1 cellular context compared by ENCODE assay signal in the genomic region with DNA sequence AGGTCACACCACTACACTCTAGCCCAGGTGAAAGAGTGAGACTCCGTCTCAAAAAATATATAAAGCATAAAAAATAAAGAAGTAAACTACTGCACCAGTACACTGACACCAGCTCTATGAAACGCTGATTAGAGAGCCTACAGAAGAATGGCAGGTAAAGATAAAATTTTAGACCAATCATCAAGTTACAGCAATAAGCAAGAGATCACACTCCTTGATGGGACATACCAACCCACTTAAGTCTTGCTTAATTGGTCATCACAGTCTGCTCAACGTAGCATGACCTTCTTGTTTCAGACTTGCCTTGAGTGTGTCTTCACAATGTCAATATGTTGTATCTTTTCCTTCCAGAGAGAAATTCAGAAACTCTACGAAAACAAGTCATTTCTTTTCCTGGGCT.
TF ChIP-seq lines count a peak whose summit lies in the region.

No MANE protein-coding gene starts in this region.

TF ChIP-seq in K562, 482 proteins besides CTCF, POLR2A, EP300 and RAD21 (continued from another document):
- TF ChIP-seq, protein P1, sequence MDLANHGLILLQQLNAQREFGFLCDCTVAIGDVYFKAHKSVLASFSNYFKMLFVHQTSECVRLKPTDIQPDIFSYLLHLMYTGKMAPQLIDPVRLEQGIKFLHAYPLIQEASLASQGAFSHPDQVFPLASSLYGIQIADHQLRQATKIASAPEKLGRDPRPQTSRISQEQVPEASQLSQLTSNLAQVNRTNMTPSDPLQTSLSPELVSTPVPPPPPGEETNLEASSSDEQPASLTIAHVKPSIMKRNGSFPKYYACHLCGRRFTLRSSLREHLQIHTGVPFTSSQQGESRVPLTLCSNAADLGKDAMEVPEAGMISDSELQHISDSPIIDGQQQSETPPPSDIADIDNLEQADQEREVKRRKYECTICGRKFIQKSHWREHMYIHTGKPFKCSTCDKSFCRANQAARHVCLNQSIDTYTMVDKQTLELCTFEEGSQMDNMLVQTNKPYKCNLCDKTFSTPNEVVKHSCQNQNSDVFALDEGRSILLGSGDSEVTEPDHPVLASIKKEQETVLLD (IDR thresholded peaks at IDR 0.05) = no peak
- TF ChIP-seq TEAD4 (IDR thresholded peaks at IDR 0.05; ENCODE audit: low read length) (peak; percentile 49; the same call in 1 of the 2 replicates), TEAD4 (CRISPR knock-in tag; IDR thresholded peaks at IDR 0.05; ENCODE audit: borderline replicate concordance) (no peak), POLR2H (tag; IDR thresholded peaks at IDR 0.05; ENCODE audit: low read depth) (no peak), RFX1 (IDR thresholded peaks at IDR 0.05) (no peak), PTTG1 (tag; IDR thresholded peaks at IDR 0.05; ENCODE audit: low read depth) (no peak), RBM14 (IDR thresholded peaks at IDR 0.05; ENCODE audit: borderline replicate concordance, insufficient read depth, low read depth, low read length) (no peak), ESRRA (IDR thresholded peaks at IDR 0.05; ENCODE audit: borderline replicate concordance, low read depth) (no peak), ZBTB1 (CRISPR knock-in tag; IDR thresholded peaks at IDR 0.05; ENCODE audit: borderline replicate concordance, low read depth) (no peak)
- TF ChIP-seq, protein P2, sequence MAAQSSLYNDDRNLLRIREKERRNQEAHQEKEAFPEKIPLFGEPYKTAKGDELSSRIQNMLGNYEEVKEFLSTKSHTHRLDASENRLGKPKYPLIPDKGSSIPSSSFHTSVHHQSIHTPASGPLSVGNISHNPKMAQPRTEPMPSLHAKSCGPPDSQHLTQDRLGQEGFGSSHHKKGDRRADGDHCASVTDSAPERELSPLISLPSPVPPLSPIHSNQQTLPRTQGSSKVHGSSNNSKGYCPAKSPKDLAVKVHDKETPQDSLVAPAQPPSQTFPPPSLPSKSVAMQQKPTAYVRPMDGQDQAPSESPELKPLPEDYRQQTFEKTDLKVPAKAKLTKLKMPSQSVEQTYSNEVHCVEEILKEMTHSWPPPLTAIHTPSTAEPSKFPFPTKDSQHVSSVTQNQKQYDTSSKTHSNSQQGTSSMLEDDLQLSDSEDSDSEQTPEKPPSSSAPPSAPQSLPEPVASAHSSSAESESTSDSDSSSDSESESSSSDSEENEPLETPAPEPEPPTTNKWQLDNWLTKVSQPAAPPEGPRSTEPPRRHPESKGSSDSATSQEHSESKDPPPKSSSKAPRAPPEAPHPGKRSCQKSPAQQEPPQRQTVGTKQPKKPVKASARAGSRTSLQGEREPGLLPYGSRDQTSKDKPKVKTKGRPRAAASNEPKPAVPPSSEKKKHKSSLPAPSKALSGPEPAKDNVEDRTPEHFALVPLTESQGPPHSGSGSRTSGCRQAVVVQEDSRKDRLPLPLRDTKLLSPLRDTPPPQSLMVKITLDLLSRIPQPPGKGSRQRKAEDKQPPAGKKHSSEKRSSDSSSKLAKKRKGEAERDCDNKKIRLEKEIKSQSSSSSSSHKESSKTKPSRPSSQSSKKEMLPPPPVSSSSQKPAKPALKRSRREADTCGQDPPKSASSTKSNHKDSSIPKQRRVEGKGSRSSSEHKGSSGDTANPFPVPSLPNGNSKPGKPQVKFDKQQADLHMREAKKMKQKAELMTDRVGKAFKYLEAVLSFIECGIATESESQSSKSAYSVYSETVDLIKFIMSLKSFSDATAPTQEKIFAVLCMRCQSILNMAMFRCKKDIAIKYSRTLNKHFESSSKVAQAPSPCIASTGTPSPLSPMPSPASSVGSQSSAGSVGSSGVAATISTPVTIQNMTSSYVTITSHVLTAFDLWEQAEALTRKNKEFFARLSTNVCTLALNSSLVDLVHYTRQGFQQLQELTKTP (IDR thresholded peaks at IDR 0.05; ENCODE audit: low read depth in 1 of 2, partially characterized antibody in 2 of 2) = no peak
- TF ChIP-seq, protein P3, sequence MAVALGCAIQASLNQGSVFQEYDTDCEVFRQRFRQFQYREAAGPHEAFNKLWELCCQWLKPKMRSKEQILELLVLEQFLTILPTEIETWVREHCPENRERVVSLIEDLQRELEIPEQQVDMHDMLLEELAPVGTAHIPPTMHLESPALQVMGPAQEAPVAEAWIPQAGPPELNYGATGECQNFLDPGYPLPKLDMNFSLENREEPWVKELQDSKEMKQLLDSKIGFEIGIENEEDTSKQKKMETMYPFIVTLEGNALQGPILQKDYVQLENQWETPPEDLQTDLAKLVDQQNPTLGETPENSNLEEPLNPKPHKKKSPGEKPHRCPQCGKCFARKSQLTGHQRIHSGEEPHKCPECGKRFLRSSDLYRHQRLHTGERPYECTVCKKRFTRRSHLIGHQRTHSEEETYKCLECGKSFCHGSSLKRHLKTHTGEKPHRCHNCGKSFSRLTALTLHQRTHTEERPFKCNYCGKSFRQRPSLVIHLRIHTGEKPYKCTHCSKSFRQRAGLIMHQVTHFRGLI (CRISPR knock-in tag; IDR thresholded peaks at IDR 0.05) = no peak
- TF ChIP-seq, protein P4, sequence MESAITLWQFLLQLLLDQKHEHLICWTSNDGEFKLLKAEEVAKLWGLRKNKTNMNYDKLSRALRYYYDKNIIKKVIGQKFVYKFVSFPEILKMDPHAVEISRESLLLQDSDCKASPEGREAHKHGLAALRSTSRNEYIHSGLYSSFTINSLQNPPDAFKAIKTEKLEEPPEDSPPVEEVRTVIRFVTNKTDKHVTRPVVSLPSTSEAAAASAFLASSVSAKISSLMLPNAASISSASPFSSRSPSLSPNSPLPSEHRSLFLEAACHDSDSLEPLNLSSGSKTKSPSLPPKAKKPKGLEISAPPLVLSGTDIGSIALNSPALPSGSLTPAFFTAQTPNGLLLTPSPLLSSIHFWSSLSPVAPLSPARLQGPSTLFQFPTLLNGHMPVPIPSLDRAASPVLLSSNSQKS (CRISPR knock-in tag; IDR thresholded peaks at IDR 0.05) = no peak
